31 cellular contexts compared by ENCODE assay signal in the genomic region with DNA sequence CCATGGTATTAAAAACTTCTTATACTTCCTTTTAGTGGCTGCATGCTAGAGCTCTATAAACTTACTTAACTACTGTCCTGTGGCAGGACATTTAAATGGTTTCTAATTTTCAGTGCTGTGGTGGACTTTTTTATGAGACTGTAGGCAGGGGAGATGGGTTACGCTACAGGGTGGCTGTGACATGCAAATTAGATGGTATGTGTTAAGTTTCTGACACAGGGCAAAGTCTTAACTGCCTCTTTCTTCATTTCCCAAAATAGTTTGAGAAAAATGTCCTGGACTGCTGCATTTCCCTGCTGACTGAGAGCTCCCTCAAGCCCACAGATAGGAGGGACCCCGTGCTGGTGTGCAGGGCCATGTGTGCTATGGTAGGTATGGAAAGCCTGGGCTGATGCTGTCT. TPM values are rescaled to one million over a fixed set of nuclear protein-coding genes. Genes with fewer than 3 reads are reported as not detected.
"Had no signal": no experiment of that assay in that cellular context is flagged by ENCODE, and none has a peak within 500 bp of the region (broad histone marks: within the 10 kb centered on the region; RNA-seq: fewer than 3 reads in every experiment).

No MANE protein-coding gene starts in this region.

- H3K4me1 ChIP-seq: SJCRH30 had no signal

- H3K4me1 Mint-ChIP-seq: activated CD4-positive, alpha-beta memory T cell treated with anti-CD3 and anti-CD28 coated beads, Interleukin-2, amount 10 ng/mL, durations not matched to agents 7 days and 5 days; activated CD4-positive, alpha-beta T cell treated with anti-CD3 and anti-CD28 coated beads for 36 hours; activated T-helper 17 cell treated with anti-CD3 and anti-CD28 coated beads, Interleukin-2, amount 50 U/mL, for 72 hours; central memory CD8-positive, alpha-beta T cell had no signal

- H3K36me3 Mint-ChIP-seq: activated naive CD8-positive, alpha-beta T cell; brain had no signal

- H3K27ac Mint-ChIP-seq: activated CD4-positive, alpha-beta memory T cell treated with anti-CD3 and anti-CD28 coated beads, Interleukin-2, amount 10 ng/mL, durations not matched to agents 7 days and 5 days; activated CD4-positive, alpha-beta T cell treated with anti-CD3 and anti-CD28 coated beads for 36 hours; activated naive CD4-positive, alpha-beta T cell treated with anti-CD3 and anti-CD28 coated beads for 36 hours; activated naive CD8-positive, alpha-beta T cell; activated T-helper 17 cell treated with anti-CD3 and anti-CD28 coated beads, Interleukin-2, amount 50 U/mL, for 72 hours; brain had no signal

- ATAC-seq: activated CD4-positive, alpha-beta T cell treated with anti-CD3 and anti-CD28 coated beads for 36 hours; activated T-helper 17 cell treated with anti-CD3 and anti-CD28 coated beads, Interleukin-2, amount 50 U/mL, for 72 hours had no signal

- H3K27ac ChIP-seq: SJCRH30, WERI-Rb-1 had no signal

- H3K4me3 Mint-ChIP-seq: activated CD4-positive, alpha-beta memory T cell treated with anti-CD3 and anti-CD28 coated beads, Interleukin-2, amount 10 ng/mL, durations not matched to agents 7 days and 5 days; activated CD4-positive, alpha-beta T cell treated with anti-CD3 and anti-CD28 coated beads for 36 hours; activated naive CD4-positive, alpha-beta T cell treated with anti-CD3 and anti-CD28 coated beads for 36 hours; activated naive CD8-positive, alpha-beta T cell; activated T-helper 17 cell treated with anti-CD3 and anti-CD28 coated beads, Interleukin-2, amount 50 U/mL, for 72 hours; brain; central memory CD8-positive, alpha-beta T cell had no signal

- H3K27me3 Mint-ChIP-seq: activated CD4-positive, alpha-beta memory T cell treated with anti-CD3 and anti-CD28 coated beads, Interleukin-2, amount 10 ng/mL, durations not matched to agents 7 days and 5 days had no signal

- H3K27me3 ChIP-seq: SJCRH30 had no signal

- H3K4me2 ChIP-seq: SK-N-SH had no signal

- H3K9me3 ChIP-seq: SJCRH30, SK-N-SH had no signal

- H3K9me3 Mint-ChIP-seq: activated CD4-positive, alpha-beta memory T cell treated with anti-CD3 and anti-CD28 coated beads, Interleukin-2, amount 10 ng/mL, durations not matched to agents 7 days and 5 days; activated naive CD4-positive, alpha-beta T cell treated with anti-CD3 and anti-CD28 coated beads for 36 hours; activated T-helper 17 cell treated with anti-CD3 and anti-CD28 coated beads, Interleukin-2, amount 50 U/mL, for 72 hours; central memory CD8-positive, alpha-beta T cell had no signal

- DNase-seq: activated CD4-positive, alpha-beta memory T cell treated with anti-CD3 and anti-CD28 coated beads, Interleukin-2, amount 10 ng/mL, durations not matched to agents 7 days and 5 days; activated CD4-positive, alpha-beta T cell treated with anti-CD3 and anti-CD28 coated beads for 36 hours; activated CD4-positive, alpha-beta T cell treated with anti-CD3 and anti-CD28 coated beads, Interleukin-2, amount 50 U/mL, for 1 hour; activated gamma-delta T cell; activated naive CD4-positive, alpha-beta T cell treated with anti-CD3 and anti-CD28 coated beads for 36 hours; activated T-cell treated with anti-CD3 and anti-CD28 coated beads for 4 hours; activated T-cell treated with anti-CD3 and anti-CD28 coated beads, Interleukin-2, amount 50 U/mL, for 48 hours; amygdala; NCI-H1092 treated with DMSO at 0.1 percent for 48 hours; NCI-H1436; NCI-H1694 treated with DMSO at 0.1 percent for 48 hours; NCI-H2029 treated with DMSO at 0.1 percent for 48 hours; NCI-H345; NCI-H510A; NCI-H526 treated with DMSO at 0.1 percent for 48 hours; NCI-H82; NK-92 treated with Interleukin-12 subunit alpha and Interleukin-12 subunit beta, amount 100 ng/mL, for 24 hours; Right ventricle myocardium superior; SJCRH30; SK-N-SH; T-helper 1 cell; WERI-Rb-1 had no signal

- H3K9ac ChIP-seq: SK-N-SH had no signal

- H3K4me3 ChIP-seq: SJCRH30 had no signal

- H3K36me3 ChIP-seq: SJCRH30, WERI-Rb-1 had no signal

RNA-seq across cellular contexts. Expression of a gene that starts 22.0 kb away (rescaled TPM):
- total RNA-seq: activated CD4-positive, alpha-beta memory T cell treated with anti-CD3 and anti-CD28 coated beads, Interleukin-2, amount 10 ng/mL, durations not matched to agents 7 days and 5 days; activated CD4-positive, alpha-beta T cell treated with anti-CD3 and anti-CD28 coated beads for 36 hours; activated CD8-positive, alpha-beta memory T cell treated with anti-CD3 and anti-CD28 coated beads for 36 hours; activated naive CD4-positive, alpha-beta T cell treated with anti-CD3 and anti-CD28 coated beads for 36 hours; activated T-helper 17 cell treated with anti-CD3 and anti-CD28 coated beads, Interleukin-2, amount 50 U/mL, for 72 hours; M059J; OCI-LY7; Right ventricle myocardium superior; RPMI7951; SJCRH30; T-helper 2 cell treated with Interferon-gamma antibody and Interleukin-4, amounts not matched to agents 100 ng/mL and 5 ng/mL, for 36 hours had no signal
